ENCODE assay signal across 8 cellular contexts in the genomic region with DNA sequence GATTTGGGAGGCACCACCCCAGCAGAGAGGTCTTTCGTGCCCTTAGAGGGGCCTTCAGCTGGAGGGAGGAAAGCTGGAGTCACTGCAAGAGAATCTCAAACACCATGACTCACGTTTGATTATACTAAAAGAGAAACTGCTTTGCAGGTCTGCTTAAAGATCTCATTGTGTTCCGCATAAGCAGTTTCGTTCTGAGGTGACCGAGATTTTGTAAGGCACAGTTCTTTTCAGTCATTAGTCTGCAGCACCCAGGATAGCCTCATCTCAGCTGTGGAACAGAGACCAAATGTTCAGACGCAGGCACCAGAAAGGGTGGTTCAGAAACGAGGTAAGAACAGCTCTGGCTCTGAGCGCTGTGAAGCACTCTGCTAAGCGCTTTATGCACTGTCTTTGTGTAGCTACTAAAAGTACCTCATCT.
DNase-seq lines count a peak whose midpoint lies in the region; ATAC-seq and TF ChIP-seq lines count a peak whose summit lies in the region.

No MANE protein-coding gene starts in this region.

- peak overlapping the region in 1 of 2 donors; percentile 66 for H3K27ac Mint-ChIP-seq in activated naive CD4-positive, alpha-beta T cell treated with anti-CD3 and anti-CD28 coated beads, Interleukin-2, amount 50 U/mL, for 72 hours

- H3K36me3 ChIP-seq in GM06990 (ENCODE audit: control insufficient read depth, insufficient read depth, low read length) (no peaks in the 10 kb centered on the region), rectal smooth muscle tissue (ENCODE audit: control insufficient read depth, insufficient read depth, low read length) (no peaks in the 10 kb centered on the region)

- TF ChIP-seq CTCF in GM06990 (IDR thresholded peaks at IDR 0.05; ENCODE audit: insufficient read depth, low read length, poor library complexity, severe bottlenecking) = no peak

- DNase-seq in GM06990 (ENCODE audit: extremely low read depth, insufficient read length) (peak; percentile 69), NCI-H146 (lab: John Stamatoyannopoulos, UW) (no peak), DMS114 treated with DMSO at 0.1 percent for 48 hours (lab: John Stamatoyannopoulos, UW; ENCODE audit: unreplicated experiment) (no peak), cardiac septum (ENCODE audit: low spot score) (no peak)
- peak in 1 of 2 donors; percentile 54 for DNase-seq in activated naive CD4-positive, alpha-beta T cell treated with anti-CD3 and anti-CD28 coated beads, Interleukin-2, amount 50 U/mL, for 72 hours (ENCODE audit: low spot score in 2 of 2)

- H3K27ac ChIP-seq in rectal smooth muscle tissue (ENCODE audit: low read depth, low read length) = peak overlapping the region; percentile 83

- peaks cover 0 to 5% of the 10 kb centered on the region in 2 donors for H3K9me3 Mint-ChIP-seq in activated naive CD4-positive, alpha-beta T cell treated with anti-CD3 and anti-CD28 coated beads, Interleukin-2, amount 50 U/mL, for 72 hours

- H3K36me3 Mint-ChIP-seq in activated naive CD4-positive, alpha-beta T cell treated with anti-CD3 and anti-CD28 coated beads, Interleukin-2, amount 50 U/mL, for 72 hours = peaks cover 0 to 4% of the 10 kb centered on the region in 2 donors

- peak; percentile 83 for ATAC-seq in GM21360 (IDR thresholded peaks at IDR 0.05; ENCODE audit: unreplicated experiment)
- peak; percentile 97 for ATAC-seq in HG03469 (IDR thresholded peaks at IDR 0.05; ENCODE audit: unreplicated experiment)
- ATAC-seq in activated naive CD4-positive, alpha-beta T cell treated with anti-CD3 and anti-CD28 coated beads, Interleukin-2, amount 50 U/mL, for 72 hours = peak; percentile 89 to 97

- H3K27me3 ChIP-seq in GM06990 (replicated peaks; ENCODE audit: control insufficient read depth, insufficient read depth, low read length) (0 out of 2 replicates have a peak, but pooled peaks cover 2% of the 10 kb centered on the region), rectal smooth muscle tissue (ENCODE audit: control insufficient read depth, insufficient read depth, low read length) (no peaks in the 10 kb centered on the region)

- no peak overlapping the region for H3K9ac ChIP-seq in rectal smooth muscle tissue (ENCODE audit: low read length)

- H3K4me3 ChIP-seq in GM06990 (replicated peaks; ENCODE audit: low read depth, low read length) = peak overlapping the region; percentile 27; the same call in 1 of the 2 replicates
- peak overlapping the region; percentile 47 for H3K4me3 ChIP-seq in rectal smooth muscle tissue (ENCODE audit: low read length)

- peaks cover 12% of the 10 kb centered on the region for H3K4me1 ChIP-seq in rectal smooth muscle tissue (ENCODE audit: control insufficient read depth, insufficient read depth, low read length)

- intact Hi-C loops in cardiac septum (cut with DNase I) = no loop called here
